Comparison of ENCODE assay signal across 15 cellular contexts in genomic region chr17:76204277-76204676, GRCh38. TPM values are rescaled to one million over a fixed set of nuclear protein-coding genes. Genes with fewer than 3 reads are reported as not detected.
A peak's percentile ranks its signal among the peaks of the same experiment; 100 is the strongest.
DNase-seq lines count a peak whose midpoint lies in the region; ATAC-seq and TF ChIP-seq lines count a peak whose summit lies in the region.
"Had no signal": no experiment of that assay in that cellular context is flagged by ENCODE, and none has a peak within 500 bp of the region (broad histone marks: within the 10 kb centered on the region; RNA-seq: fewer than 3 reads in every experiment).

No MANE protein-coding gene starts in this region.

- TF ChIP-seq CTCF in Caco-2 (IDR thresholded peaks at IDR 0.05; ENCODE audit: insufficient read depth in 1 of 2, low read depth in 1 of 2, low read length in 1 of 2, severe bottlenecking in 1 of 2, unreplicated experiment in 1 of 2) (no peak), spleen (IDR thresholded peaks at IDR 0.05 in 8 of 11, conservative IDR thresholded peaks at IDR 0.05 in 3 of 11) (no peak)

- H3K27ac ChIP-seq in spleen: no peak overlapping the region

- H3K9me3 ChIP-seq in Caco-2: no peaks in the 10 kb centered on the region
- H3K9me3 ChIP-seq in spleen: no peaks in the 10 kb centered on the region

- H3K4me3 Mint-ChIP-seq in Caco-2 (ENCODE audit: unreplicated experiment): no peak overlapping the region
- H3K4me3 Mint-ChIP-seq: effector memory CD8-positive, alpha-beta T cell had no signal

- peaks cover 5% of the 10 kb centered on the region for H3K36me3 Mint-ChIP-seq in Caco-2 (ENCODE audit: insufficient read depth, unreplicated experiment)

- CTCF ChIA-PET in Caco-2 (lab: Charles Lee): no interaction called here

- H3K27ac Mint-ChIP-seq in Caco-2 (ENCODE audit: unreplicated experiment): peak overlapping the region; percentile 39

- DNase-seq in Caco-2 (peak in 1 of 2 experiments; percentile 16), HT1080 (ENCODE audit: low read depth) (peak; percentile 71), astrocyte of the hippocampus (ENCODE audit: low read depth, low spot score) (peak; percentile 51), myocyte (ENCODE audit: low read depth) (peak; percentile 37), GOT3 (lab: John Stamatoyannopoulos, UW) (no peak), T-helper 9 cell (no peak), spleen (no peak)
- DNase-seq: activated CD4-positive, alpha-beta T cell treated with anti-CD3 and anti-CD28 coated beads for 1 hour; activated naive CD4-positive, alpha-beta T cell treated with anti-CD3 and anti-CD28 coated beads, Interleukin-2, amount 50 U/mL, for 16 hours; effector memory CD8-positive, alpha-beta T cell; NCI-H2081; RPMI8226; stimulated activated CD4-positive, alpha-beta T cell treated with anti-CD3 and anti-CD28 coated beads, Interleukin-12 subunit alpha, Interleukin-12 subunit beta, amount 100 ng/mL, for 4 hours; stimulated activated CD8-positive, alpha-beta memory T cell treated with anti-CD3 and anti-CD28 coated beads, Interleukin-4, amount 100 ng/mL, for 48 hours had no signal

- ATAC-seq in HG02798 (IDR thresholded peaks at IDR 0.05; ENCODE audit: poor library complexity, unreplicated experiment): no peak
- ATAC-seq: effector memory CD8-positive, alpha-beta T cell had no signal

- intact Hi-C loops in Caco-2 (cut with micrococcal nuclease; ENCODE audit: unreplicated experiment) (no loop called here), spleen (cut with DNase I; ENCODE audit: low total_unique reads) (no loop called here)

- H3K27me3 ChIP-seq in Caco-2 (replicated peaks; ENCODE audit: control insufficient read depth, insufficient read depth, low read length): no peaks in the 10 kb centered on the region
- no peaks in the 10 kb centered on the region for H3K27me3 ChIP-seq in spleen (replicated peaks in 1 of 7)

- peaks cover 14% of the 10 kb centered on the region for H3K4me1 Mint-ChIP-seq in Caco-2 (ENCODE audit: low read depth, unreplicated experiment)

- H3K9me3 Mint-ChIP-seq in Caco-2 (ENCODE audit: unreplicated experiment): no peaks in the 10 kb centered on the region
- H3K9me3 Mint-ChIP-seq: effector memory CD8-positive, alpha-beta T cell had no signal

- H3K4me1 ChIP-seq in Caco-2 (peaks cover 7% of the 10 kb centered on the region; the same call in 1 of the 2 replicates), spleen (peaks cover 0 to 34% (median 6%) of the 10 kb centered on the region in 6 donors)

- 76 to 89% (median 82%) methylated on average over 3 of the region's 3 CpGs for WGBS in spleen, 5 donors

- no peak for TF ChIP-seq POLR2A in spleen (IDR thresholded peaks at IDR 0.05)

- H3K27me3 Mint-ChIP-seq in Caco-2 (ENCODE audit: insufficient read depth, unreplicated experiment): no peaks in the 10 kb centered on the region
- H3K27me3 Mint-ChIP-seq: effector memory CD8-positive, alpha-beta T cell had no signal

- H3K36me3 ChIP-seq in Caco-2 (ENCODE audit: control insufficient read depth, insufficient read depth, low read length) (no peaks in the 10 kb centered on the region), spleen (no peaks in the 10 kb centered on the region)

- no peak overlapping the region for H3K4me3 ChIP-seq in Caco-2 (ENCODE audit: low read depth, low read length)
- H3K4me3 ChIP-seq in spleen: no peak overlapping the region

- no TSS peak for BruUV-seq in Caco-2 (replicated peaks; lab: Mats Ljungman, UMichigan)

- POLR2A ChIA-PET in Caco-2 (lab: Charles Lee): no interaction called here

RNA-seq across cellular contexts. Expression of gene RNF157, which starts 36.0 kb away (rescaled TPM):
- total RNA-seq in Caco-2 (2022): 25.9 and 29.3 TPM in 2 replicates
- 0.10 and 0.23 TPM in 2 replicates for total RNA-seq in HT1080 (2014; rRNA removed; shearing (Covaris generic))
- 0.53 and 2.0 TPM in 2 replicates for polyA plus RNA-seq in HT1080 (2015; cell fraction: cytosol; rRNA removed)
- polyA plus RNA-seq in HT1080 (2015; cell fraction: nucleus; rRNA removed): 0.39 and 0.78 TPM in 2 replicates
- total RNA-seq in myocyte: 6.0 and 7.1 TPM in 2 replicates
- polyA plus RNA-seq in myocyte (2012): 3.6 TPM
- total RNA-seq in spleen: 10 to 100 TPM in 3 of 7 donors, 1 to 10 TPM in 4; 6.8 to 13.0 (median 8.6) TPM
- 1 to 10 TPM in 2 of 3 donors, under 1 TPM in 1; 0.89 to 2.0 (median 1.1) TPM for polyA plus RNA-seq in spleen

Comparison
In these comparisons a context has a peak if more than half of its experiments do, and no peak if none do; other contexts are left out.
1. DNase-seq: peak in HT1080 (single experiment), astrocyte of the hippocampus (single experiment) and myocyte (single experiment); none in GOT3 (single experiment), T-helper 9 cell (single experiment) and spleen (single experiment).